ENCODE assay signal across 1 cellular context in genomic region chr6:42627044-42627443, GRCh38.
TF ChIP-seq lines count a peak whose summit lies in the region.

No MANE protein-coding gene starts in this region.

TF ChIP-seq in K562, 482 proteins besides CTCF, POLR2A, EP300 and RAD21 (continued from another document and continues in another):
- TF ChIP-seq BCLAF1 (IDR thresholded peaks at IDR 0.05; ENCODE audit: borderline replicate concordance in 1 of 2, control insufficient read depth in 1 of 2, low read depth in 2 of 2, low read length in 1 of 2) (no peak), FOXP1 (CRISPR knock-in tag; IDR thresholded peaks at IDR 0.05) (no peak), NCOR1 (IDR thresholded peaks at IDR 0.05) (no peak), IRF1 (CRISPR knock-in tag; IDR thresholded peaks at IDR 0.05; ENCODE audit: borderline replicate concordance) (no peak), TEAD1 (CRISPR knock-in tag; IDR thresholded peaks at IDR 0.05) (no peak), DEAF1 (CRISPR knock-in tag; IDR thresholded peaks at IDR 0.05) (no peak), ETV5 (CRISPR knock-in tag; IDR thresholded peaks at IDR 0.05; ENCODE audit: low read depth) (no peak), ZFP30 (CRISPR knock-in tag; IDR thresholded peaks at IDR 0.05; ENCODE audit: borderline replicate concordance) (no peak), RBM17 (IDR thresholded peaks at IDR 0.05; ENCODE audit: borderline replicate concordance, low read depth, low read length) (no peak), CHD1 (IDR thresholded peaks at IDR 0.05; ENCODE audit: low read length) (no peak), ZNF561 (CRISPR knock-in tag; conservative IDR thresholded peaks at IDR 0.05) (no peak), EZH2 (IDR thresholded peaks at IDR 0.05; ENCODE audit: borderline replicate concordance, low read depth, low read length) (no peak), SMARCE1 (IDR thresholded peaks at IDR 0.05) (peak; percentile 66), HNRNPLL (IDR thresholded peaks at IDR 0.05; ENCODE audit: low read depth, low read length, poor library complexity, severe bottlenecking) (no peak), TFAM (CRISPR knock-in tag; conservative IDR thresholded peaks at IDR 0.05) (no peak), HDAC1 (IDR thresholded peaks at IDR 0.05) (0 out of 4 replicates have a peak, but pooled peaks of 1 of the 2 experiments have one; percentile 34), ZNF143 (CRISPR knock-in tag; IDR thresholded peaks at IDR 0.05) (no peak), SLC30A9 (CRISPR knock-in tag; IDR thresholded peaks at IDR 0.05) (no peak), THRA (IDR thresholded peaks at IDR 0.05) (no peak), TGIF2 (CRISPR knock-in tag; IDR thresholded peaks at IDR 0.05) (no peak), ETS2 (tag; IDR thresholded peaks at IDR 0.05; ENCODE audit: borderline replicate concordance, poor library complexity, severe bottlenecking) (no peak), MEF2D (tag; conservative IDR thresholded peaks at IDR 0.05; ENCODE audit: low read depth) (no peak), C11orf30 (IDR thresholded peaks at IDR 0.05; ENCODE audit: low read depth) (peak; percentile 97), NR2C1 (IDR thresholded peaks at IDR 0.05) (no peak), NR2C1 (tag; IDR thresholded peaks at IDR 0.05) (no peak), BCL6 (CRISPR knock-in tag; IDR thresholded peaks at IDR 0.05) (no peak), MECOM (CRISPR knock-in tag; IDR thresholded peaks at IDR 0.05) (no peak), MGA (IDR thresholded peaks at IDR 0.05) (no peak), PRDM10 (IDR thresholded peaks at IDR 0.05; ENCODE audit: partially characterized antibody) (peak; percentile 53), STAT6 (CRISPR knock-in tag; IDR thresholded peaks at IDR 0.05) (no peak)
